Comparison of ENCODE assay signal across 13 cellular contexts in genomic region chr1:22317920-22318243, GRCh38.
"Had no signal": no experiment of that assay in that cellular context is flagged by ENCODE, and none has a peak within 500 bp of the region (broad histone marks: within the 10 kb centered on the region; RNA-seq: fewer than 3 reads in every experiment).

No MANE protein-coding gene starts in this region.

- ATAC-seq: activated CD4-positive, alpha-beta T cell treated with anti-CD3 and anti-CD28 coated beads for 36 hours had no signal

- H3K9me3 Mint-ChIP-seq: activated B cell treated with CpG ODN at 0.5 μM for 24 hours; activated CD4-positive, alpha-beta memory T cell treated with anti-CD3 and anti-CD28 coated beads, Interleukin-2, amount 10 ng/mL, durations not matched to agents 7 days and 5 days; activated naive CD4-positive, alpha-beta T cell treated with anti-CD3 and anti-CD28 coated beads, Interleukin-2, amount 50 U/mL, for 24 hours; T-helper 1 cell treated with Interleukin-12 subunit alpha and Interleukin-12 subunit beta and Interleukin-4 antibody, amounts not matched to agents 30 μg/mL and 1 μg/mL, for 36 hours had no signal

- H3K4me3 Mint-ChIP-seq: activated B cell treated with CpG ODN at 0.5 μM for 24 hours; activated CD4-positive, alpha-beta memory T cell treated with anti-CD3 and anti-CD28 coated beads, Interleukin-2, amount 10 ng/mL, durations not matched to agents 7 days and 5 days; activated CD4-positive, alpha-beta T cell treated with anti-CD3 and anti-CD28 coated beads for 36 hours; activated naive CD4-positive, alpha-beta T cell treated with anti-CD3 and anti-CD28 coated beads, Interleukin-2, amount 50 U/mL, for 24 hours; T-helper 1 cell treated with Interleukin-12 subunit alpha and Interleukin-12 subunit beta and Interleukin-4 antibody, amounts not matched to agents 30 μg/mL and 1 μg/mL, for 36 hours had no signal

- H3K27ac Mint-ChIP-seq: activated B cell treated with CpG ODN at 0.5 μM for 24 hours; activated CD4-positive, alpha-beta memory T cell treated with anti-CD3 and anti-CD28 coated beads, Interleukin-2, amount 10 ng/mL, durations not matched to agents 7 days and 5 days; activated CD4-positive, alpha-beta T cell treated with anti-CD3 and anti-CD28 coated beads for 36 hours; activated naive CD4-positive, alpha-beta T cell treated with anti-CD3 and anti-CD28 coated beads, Interleukin-2, amount 50 U/mL, for 24 hours; T-helper 1 cell treated with Interleukin-12 subunit alpha and Interleukin-12 subunit beta and Interleukin-4 antibody, amounts not matched to agents 30 μg/mL and 1 μg/mL, for 36 hours had no signal

- DNase-seq: activated B cell treated with CpG ODN at 0.5 μM for 24 hours; activated CD4-positive, alpha-beta memory T cell treated with anti-CD3 and anti-CD28 coated beads, Interleukin-2, amount 10 ng/mL, durations not matched to agents 7 days and 5 days; activated CD4-positive, alpha-beta T cell treated with anti-CD3 and anti-CD28 coated beads, Interleukin-2, amount 50 U/mL, for 1 hour; activated CD8-positive, alpha-beta memory T cell treated with anti-CD3 and anti-CD28 coated beads, Interleukin-2, amount 50 U/mL, for 4 hours; activated T-cell treated with anti-CD3 and anti-CD28 coated beads, Interleukin-2, amount 50 U/mL, for 1 hour; aorta; central memory CD4-positive, alpha-beta T cell; NCI-H1436 treated with DMSO at 0.1 percent for 48 hours; NCI-H226; SHP77 treated with DMSO at 0.1 percent for 48 hours had no signal

- H3K36me3 Mint-ChIP-seq: activated naive CD4-positive, alpha-beta T cell treated with anti-CD3 and anti-CD28 coated beads, Interleukin-2, amount 50 U/mL, for 24 hours had no signal

- H3K4me1 Mint-ChIP-seq: activated B cell treated with CpG ODN at 0.5 μM for 24 hours; activated CD4-positive, alpha-beta memory T cell treated with anti-CD3 and anti-CD28 coated beads, Interleukin-2, amount 10 ng/mL, durations not matched to agents 7 days and 5 days; activated CD4-positive, alpha-beta T cell treated with anti-CD3 and anti-CD28 coated beads for 36 hours; activated naive CD4-positive, alpha-beta T cell treated with anti-CD3 and anti-CD28 coated beads, Interleukin-2, amount 50 U/mL, for 24 hours had no signal
